Comparison of ENCODE assay signal across 20 cellular contexts in the genomic region with DNA sequence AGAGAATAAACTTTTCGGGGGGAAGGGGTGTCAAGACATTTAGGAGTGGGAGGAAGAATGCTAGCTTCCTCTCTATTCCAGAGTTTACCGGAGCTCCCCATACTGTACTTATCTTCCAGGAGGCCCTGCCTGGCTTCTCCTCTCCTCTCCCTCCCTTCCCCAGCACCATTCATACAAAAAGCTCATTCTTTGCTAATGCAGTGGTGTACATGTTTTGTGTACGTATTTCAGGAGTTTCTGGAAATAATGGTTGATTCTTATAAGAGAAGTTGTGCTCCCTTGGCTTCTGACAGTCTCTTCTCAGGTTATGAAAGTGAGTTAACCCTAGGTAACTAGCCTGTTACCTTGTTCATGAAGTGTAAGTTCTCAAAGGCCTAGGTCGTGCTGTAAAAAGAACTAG. TPM values are rescaled to one million over a fixed set of nuclear protein-coding genes. Genes with fewer than 3 reads are reported as not detected.
A peak's percentile ranks its signal among the peaks of the same experiment; 100 is the strongest.
DNase-seq lines count a peak whose midpoint lies in the region; ATAC-seq and TF ChIP-seq lines count a peak whose summit lies in the region.
"Had no signal": no experiment of that assay in that cellular context is flagged by ENCODE, and none has a peak within 500 bp of the region (broad histone marks: within the 10 kb centered on the region; RNA-seq: fewer than 3 reads in every experiment).

No MANE protein-coding gene starts in this region.

- H3K27ac Mint-ChIP-seq in activated T-cell treated with anti-CD3 and anti-CD28 coated beads, Interleukin-2, amount 50 U/mL, for 24 hours = peak overlapping the region; percentile 71
- H3K27ac Mint-ChIP-seq in stimulated activated effector memory CD8-positive, alpha-beta T cell treated with anti-CD3 and anti-CD28 coated beads, Interleukin-12 subunit alpha, Interleukin-12 subunit beta, amount 100 ng/mL, for 72 hours = peak overlapping the region; percentile 66
- H3K27ac Mint-ChIP-seq in CD8-positive, alpha-beta T cell = no peak overlapping the region

- TF ChIP-seq CTCF in Loucy (conservative IDR thresholded peaks at IDR 0.05; ENCODE audit: low read length) = no peak
- TF ChIP-seq CTCF in esophagus squamous epithelium (IDR thresholded peaks at IDR 0.05) = no peak
- no peak for TF ChIP-seq CTCF in CD8-positive, alpha-beta T cell (IDR thresholded peaks at IDR 0.05)
- no peak for TF ChIP-seq CTCF in GM10266 (IDR thresholded peaks at IDR 0.05; ENCODE audit: control insufficient read depth, insufficient read depth, low read depth, missing control alignments)

- H3K27me3 ChIP-seq in Loucy (ENCODE audit: insufficient read depth, low read length, poor library complexity, severe bottlenecking) = no peaks in the 10 kb centered on the region
- no peaks in the 10 kb centered on the region for H3K27me3 ChIP-seq in esophagus squamous epithelium
- H3K27me3 ChIP-seq in CD8-positive, alpha-beta T cell (ENCODE audit: insufficient read depth, low read length) = no peaks in the 10 kb centered on the region

- H3K9ac ChIP-seq in Loucy (ENCODE audit: low read depth, low read length, poor library complexity, severe bottlenecking) = peak overlapping the region; percentile 25

- peak overlapping the region in 3 of 4 donors; percentile 18 to 40 (median 22) for H3K27ac ChIP-seq in esophagus squamous epithelium
- no peak overlapping the region for H3K27ac ChIP-seq in CD8-positive, alpha-beta T cell (ENCODE audit: low read depth, low read length)
- H3K27ac ChIP-seq: C4-2B, RWPE1 had no signal

- no peak for ATAC-seq in activated T-cell treated with anti-CD3 and anti-CD28 coated beads, Interleukin-2, amount 50 U/mL, for 4 hours
- no peak for ATAC-seq in stimulated activated effector memory CD8-positive, alpha-beta T cell treated with anti-CD3 and anti-CD28 coated beads, Interleukin-12 subunit alpha, Interleukin-12 subunit beta, amount 100 ng/mL, for 72 hours
- ATAC-seq in CD8-positive, alpha-beta T cell = no peak
- ATAC-seq in HG02623 (IDR thresholded peaks at IDR 0.05; ENCODE audit: unreplicated experiment) = no peak
- ATAC-seq: HepG2 had no signal

- peaks cover 49% of the 10 kb centered on the region for H3K79me2 ChIP-seq in Loucy (ENCODE audit: insufficient read depth, low read length)

- peaks cover 39% of the 10 kb centered on the region for H4K20me1 ChIP-seq in Loucy (ENCODE audit: insufficient read depth, low read length, poor library complexity, severe bottlenecking)

- peaks cover 19% of the 10 kb centered on the region; the same call in 1 of the 2 replicates for H3K36me3 ChIP-seq in Loucy (ENCODE audit: insufficient read depth, low read length)
- H3K36me3 ChIP-seq in esophagus squamous epithelium = peaks cover 0 to 85% (median 4%) of the 10 kb centered on the region in 3 donors
- peaks cover 7% of the 10 kb centered on the region for H3K36me3 ChIP-seq in CD8-positive, alpha-beta T cell (ENCODE audit: insufficient read depth, low read length)

- H3K4me2 ChIP-seq in Loucy (ENCODE audit: low read depth, low read length, poor library complexity, severe bottlenecking) = no peak overlapping the region

- intact Hi-C loops in esophagus squamous epithelium (cut with DNase I) = no loop called here
- intact Hi-C loops in CD8-positive, alpha-beta T cell (cut with DNase I, micrococcal nuclease) = loop anchor here in 1 of 2 experiments (10.0 kb wide), 1 partner anchor 475 kb away; no protein-coding TSS in a partner anchor

- TF ChIP-seq POLR2A in esophagus squamous epithelium (IDR thresholded peaks at IDR 0.05) = no peak

- peaks cover 75% of the 10 kb centered on the region for H3K36me3 Mint-ChIP-seq in activated T-cell treated with anti-CD3 and anti-CD28 coated beads, Interleukin-2, amount 50 U/mL, for 24 hours (ENCODE audit: low read depth)
- peaks cover 44% of the 10 kb centered on the region for H3K36me3 Mint-ChIP-seq in activated T-cell treated with anti-CD3 and anti-CD28 coated beads, Interleukin-2, amount 50 U/mL, for 4 hours (ENCODE audit: insufficient read depth)
- H3K36me3 Mint-ChIP-seq in stimulated activated effector memory CD8-positive, alpha-beta T cell treated with anti-CD3 and anti-CD28 coated beads, Interleukin-12 subunit alpha, Interleukin-12 subunit beta, amount 100 ng/mL, for 72 hours = peaks cover 47% of the 10 kb centered on the region
- peaks cover 75% of the 10 kb centered on the region for H3K36me3 Mint-ChIP-seq in CD8-positive, alpha-beta T cell

- POLR2A ChIA-PET in CD8-positive, alpha-beta T cell (lab: Charles Lee) = interaction anchor here (1.1 kb wide), 1 partner anchor 216 kb away, joined by 3 read pairs; no protein-coding TSS in a partner anchor

- peaks cover 68% of the 10 kb centered on the region for H3K4me1 Mint-ChIP-seq in activated T-cell treated with anti-CD3 and anti-CD28 coated beads, Interleukin-2, amount 50 U/mL, for 24 hours (ENCODE audit: low read depth)
- H3K4me1 Mint-ChIP-seq in activated T-cell treated with anti-CD3 and anti-CD28 coated beads, Interleukin-2, amount 50 U/mL, for 4 hours (ENCODE audit: low read depth) = peaks cover 58% of the 10 kb centered on the region
- H3K4me1 Mint-ChIP-seq in stimulated activated effector memory CD8-positive, alpha-beta T cell treated with anti-CD3 and anti-CD28 coated beads, Interleukin-12 subunit alpha, Interleukin-12 subunit beta, amount 100 ng/mL, for 72 hours = peaks cover 63% of the 10 kb centered on the region
- peaks cover 58% of the 10 kb centered on the region for H3K4me1 Mint-ChIP-seq in CD8-positive, alpha-beta T cell (ENCODE audit: low read depth)

- H3K27me3 Mint-ChIP-seq in activated T-cell treated with anti-CD3 and anti-CD28 coated beads, Interleukin-2, amount 50 U/mL, for 24 hours = no peaks in the 10 kb centered on the region
- no peaks in the 10 kb centered on the region for H3K27me3 Mint-ChIP-seq in activated T-cell treated with anti-CD3 and anti-CD28 coated beads, Interleukin-2, amount 50 U/mL, for 4 hours (ENCODE audit: low read depth)
- no peaks in the 10 kb centered on the region for H3K27me3 Mint-ChIP-seq in CD8-positive, alpha-beta T cell (ENCODE audit: low read depth)

- H3K4me3 Mint-ChIP-seq in activated T-cell treated with anti-CD3 and anti-CD28 coated beads, Interleukin-2, amount 50 U/mL, for 24 hours = no peak overlapping the region
- H3K4me3 Mint-ChIP-seq in activated T-cell treated with anti-CD3 and anti-CD28 coated beads, Interleukin-2, amount 50 U/mL, for 4 hours = no peak overlapping the region
- no peak overlapping the region for H3K4me3 Mint-ChIP-seq in stimulated activated effector memory CD8-positive, alpha-beta T cell treated with anti-CD3 and anti-CD28 coated beads, Interleukin-12 subunit alpha, Interleukin-12 subunit beta, amount 100 ng/mL, for 72 hours
- H3K4me3 Mint-ChIP-seq in CD8-positive, alpha-beta T cell = no peak overlapping the region

- H3K4me3 ChIP-seq in Loucy (ENCODE audit: low read length, poor library complexity, severe bottlenecking) (no peak overlapping the region), esophagus squamous epithelium (no peak overlapping the region)
- H3K4me3 ChIP-seq in CD8-positive, alpha-beta T cell (ENCODE audit: low read depth, low read length) = no peak overlapping the region

- 92% methylated on average over 4 of the region's 4 CpGs for WGBS in esophagus squamous epithelium, 2 donors

- CTCF ChIA-PET in CD8-positive, alpha-beta T cell (lab: Charles Lee) = no interaction called here

- H3F3A ChIP-seq in Loucy (ENCODE audit: low read depth) = no peaks in the 10 kb centered on the region

- DNase-seq in activated T-cell treated with anti-CD3 and anti-CD28 coated beads, Interleukin-2, amount 50 U/mL, for 24 hours = no peak
- no peak for DNase-seq in activated T-cell treated with anti-CD3 and anti-CD28 coated beads, Interleukin-2, amount 50 U/mL, for 4 hours
- DNase-seq in esophagus squamous epithelium (lab: John Stamatoyannopoulos, UW) (no peak), GM10266 (ENCODE audit: extremely low spot score) (no peak)
- no peak for DNase-seq in stimulated activated effector memory CD8-positive, alpha-beta T cell treated with anti-CD3 and anti-CD28 coated beads, Interleukin-12 subunit alpha, Interleukin-12 subunit beta, amount 100 ng/mL, for 72 hours (ENCODE audit: low spot score in 2 of 2)
- DNase-seq in CD8-positive, alpha-beta T cell = no peak
- DNase-seq: Caco-2, DMS53, H7, MV-4-11, NCI-H1417 treated with DMSO at 0.1 percent for 48 hours, NCI-H2029, NCI-H510A treated with DMSO at 0.1 percent for 48 hours had no signal

- H3K9me3 Mint-ChIP-seq in activated T-cell treated with anti-CD3 and anti-CD28 coated beads, Interleukin-2, amount 50 U/mL, for 24 hours = no peaks in the 10 kb centered on the region
- no peaks in the 10 kb centered on the region for H3K9me3 Mint-ChIP-seq in activated T-cell treated with anti-CD3 and anti-CD28 coated beads, Interleukin-2, amount 50 U/mL, for 4 hours
- no peaks in the 10 kb centered on the region for H3K9me3 Mint-ChIP-seq in stimulated activated effector memory CD8-positive, alpha-beta T cell treated with anti-CD3 and anti-CD28 coated beads, Interleukin-12 subunit alpha, Interleukin-12 subunit beta, amount 100 ng/mL, for 72 hours
- no peaks in the 10 kb centered on the region for H3K9me3 Mint-ChIP-seq in CD8-positive, alpha-beta T cell

- no peak overlapping the region for H2AFZ ChIP-seq in Loucy (ENCODE audit: low read length)

- H3K9me3 ChIP-seq in Loucy (ENCODE audit: insufficient read depth, low read depth, low read length) = no peaks in the 10 kb centered on the region
- H3K9me3 ChIP-seq in esophagus squamous epithelium = no peaks in the 10 kb centered on the region
- no peaks in the 10 kb centered on the region for H3K9me3 ChIP-seq in CD8-positive, alpha-beta T cell (ENCODE audit: low read length)
- H3K9me3 ChIP-seq: Caco-2 had no signal

- H3K4me1 ChIP-seq in Loucy (ENCODE audit: insufficient read depth, low read length, poor library complexity, severe bottlenecking) = peaks cover 42% of the 10 kb centered on the region
- H3K4me1 ChIP-seq in esophagus squamous epithelium = peaks cover 4 to 84% (median 11%) of the 10 kb centered on the region in 3 donors
- H3K4me1 ChIP-seq in CD8-positive, alpha-beta T cell (ENCODE audit: insufficient read depth, low read length) = no peaks in the 10 kb centered on the region
- H3K4me1 ChIP-seq: Caco-2 had no signal

- H3K9me2 ChIP-seq in Loucy (replicated peaks; ENCODE audit: low read depth, low read length) = no peaks in the 10 kb centered on the region

RNA-seq across cellular contexts. Expression of a gene that starts 7.1 kb away (rescaled TPM):
- total RNA-seq in activated T-cell treated with anti-CD3 and anti-CD28 coated beads, Interleukin-2, amount 50 U/mL, for 4 hours = 10 to 100 TPM; 72.6 to 81.6 (median 81.1) TPM
- total RNA-seq in esophagus squamous epithelium = 100 to 1,000 TPM in 1 of 4 donors, 10 to 100 TPM in 3; 49.1 to 131 (median 75.2) TPM
- total RNA-seq in CD8-positive, alpha-beta T cell = 10 to 100 TPM; 68.3 to 78.1 TPM

RNA-seq across cellular contexts. Expression of a gene that starts 13.5 kb away (rescaled TPM):
- total RNA-seq in activated T-cell treated with anti-CD3 and anti-CD28 coated beads, Interleukin-2, amount 50 U/mL, for 4 hours = 100 to 1,000 TPM; 147 to 181 (median 178) TPM
- 10 to 100 TPM in 1 of 4 donors, 1 to 10 TPM in 3; 1.9 to 15.8 (median 4.5) TPM for total RNA-seq in esophagus squamous epithelium
- 100 to 1,000 TPM; 247 to 248 TPM for total RNA-seq in CD8-positive, alpha-beta T cell
- total RNA-seq: A172, H7, LHCN-M2 had no signal

RNA-seq across cellular contexts. Expression of a gene that starts 28.7 kb away (rescaled TPM):
- total RNA-seq in activated T-cell treated with anti-CD3 and anti-CD28 coated beads, Interleukin-2, amount 50 U/mL, for 4 hours = 1 to 10 TPM; 4.2 to 6.7 (median 6.6) TPM
- total RNA-seq in esophagus squamous epithelium = 1 to 10 TPM in 1 of 4 donors, under 1 TPM in 3; 0.35 to 1.3 (median 0.67) TPM
- 1 to 10 TPM; 2.1 to 2.3 TPM for total RNA-seq in CD8-positive, alpha-beta T cell
- total RNA-seq: LHCN-M2 had no signal

RNA-seq across cellular contexts. Expression of a gene that starts 41.6 kb away (rescaled TPM):
- 10 to 100 TPM; 48.0 to 50.8 (median 50.2) TPM for total RNA-seq in activated T-cell treated with anti-CD3 and anti-CD28 coated beads, Interleukin-2, amount 50 U/mL, for 4 hours
- total RNA-seq in esophagus squamous epithelium = 10 to 100 TPM; 35.4 to 53.6 (median 38.1) TPM
- total RNA-seq in CD8-positive, alpha-beta T cell = 100 to 1,000 TPM; 109 to 117 TPM

RNA-seq across cellular contexts. Expression of a gene that starts 41.9 kb away (rescaled TPM):
- total RNA-seq in activated T-cell treated with anti-CD3 and anti-CD28 coated beads, Interleukin-2, amount 50 U/mL, for 4 hours = 10 to 100 TPM; 39.5 to 43.1 (median 39.7) TPM
- 10 to 100 TPM; 11.8 to 20.1 (median 16.5) TPM for total RNA-seq in esophagus squamous epithelium
- 10 to 100 TPM; 45.9 to 55.1 TPM for total RNA-seq in CD8-positive, alpha-beta T cell

Comparison
In these comparisons a context has a peak if more than half of its experiments do, and no peak if none do; other contexts are left out.
1. RNA of a gene that starts 13.5 kb away (total RNA-seq): 247 to 248 TPM in CD8-positive, alpha-beta T cell and 147 to 181 TPM in activated T-cell treated with anti-CD3 and anti-CD28 coated beads, Interleukin-2, amount 50 U/mL, for 4 hours; 1.9 to 15.8 TPM in esophagus squamous epithelium; every median in the first group is over 4 times any median in the second.